In genomic region chr11:119641991-119642745, GRCh38 we compare ENCODE assay signal across 8 cellular contexts.
DNase-seq lines count a peak whose midpoint lies in the region; ATAC-seq, FAIRE-seq and TF ChIP-seq lines count a peak whose summit lies in the region.

No MANE protein-coding gene starts in this region.

- no peak for TF ChIP-seq POLR2A in GM12891 (IDR thresholded peaks at IDR 0.05; ENCODE audit: low read depth, low read length)

- no peak overlapping the region for H3K4me3 ChIP-seq in AG10803 (ENCODE audit: low read length)
- H3K4me3 ChIP-seq in small intestine (ENCODE audit: low read depth in 1 of 2, low read length in 2 of 2): no peak overlapping the region

- DNase-seq in AG10803 (ENCODE audit: low read depth) (no peak), NCI-H69 (lab: John Stamatoyannopoulos, UW) (peak; percentile 75), endothelial cell (ENCODE audit: low spot score) (no peak), small intestine (peak; percentile 47), NK-92 (lab: John Stamatoyannopoulos, UW; ENCODE audit: unreplicated experiment) (no peak), GM12891 (ENCODE audit: insufficient read length, low spot score) (no peak)

- no peak for ATAC-seq in HG03521 (IDR thresholded peaks at IDR 0.05; ENCODE audit: unreplicated experiment)

- peaks cover 11% of the 10 kb centered on the region for H3K27me3 Mint-ChIP-seq in endothelial cell (ENCODE audit: unreplicated experiment)

- H3K36me3 ChIP-seq in small intestine (ENCODE audit: control insufficient read depth in 2 of 2, insufficient read depth in 2 of 2, low read length in 2 of 2): no peaks in the 10 kb centered on the region

- H3K9me3 Mint-ChIP-seq in endothelial cell (ENCODE audit: unreplicated experiment): no peaks in the 10 kb centered on the region

- TF ChIP-seq CTCF in AG10803 (conservative IDR thresholded peaks at IDR 0.05; ENCODE audit: low read length) (peak; percentile 47), GM12872 (IDR thresholded peaks at IDR 0.05; ENCODE audit: insufficient read depth, low read depth, low read length) (peak; percentile 76), endothelial cell (IDR thresholded peaks at IDR 0.05; ENCODE audit: unreplicated experiment) (peak; percentile 64)

- H3K27ac Mint-ChIP-seq in endothelial cell (ENCODE audit: unreplicated experiment): no peak overlapping the region

- WGBS in small intestine, 3 donors: 52 to 64% (median 55%) methylated on average over 11 of the region's 12 CpGs

- no peaks in the 10 kb centered on the region for H3K4me1 ChIP-seq in small intestine (ENCODE audit: control insufficient read depth in 2 of 2, insufficient read depth in 1 of 2, low read depth in 1 of 2, low read length in 1 of 2)

- H3K27ac ChIP-seq in small intestine (ENCODE audit: low read depth in 1 of 2, low read length in 1 of 2): no peak overlapping the region

- no peaks in the 10 kb centered on the region for H3K9me3 ChIP-seq in small intestine (ENCODE audit: control insufficient read depth, low read depth)

- H3K27me3 ChIP-seq in small intestine (ENCODE audit: control insufficient read depth in 2 of 2, insufficient read depth in 2 of 2, low read length in 2 of 2): no peaks in the 10 kb centered on the region

- H3K4me1 Mint-ChIP-seq in endothelial cell (ENCODE audit: unreplicated experiment): no peaks in the 10 kb centered on the region

- no peak overlapping the region for H3K4me3 Mint-ChIP-seq in endothelial cell (ENCODE audit: unreplicated experiment)

- FAIRE-seq in small intestine (lab: Jason Lieb, UNC) (no peak), GM12891 (lab: Jason Lieb, UNC) (no peak)

- H3K36me3 Mint-ChIP-seq in endothelial cell (ENCODE audit: low read depth, unreplicated experiment): peaks cover 1% of the 10 kb centered on the region

TF ChIP-seq in GM12891, 5 proteins besides CTCF, POLR2A, EP300 and RAD21:
- TF ChIP-seq SPI1 (IDR thresholded peaks at IDR 0.05; ENCODE audit: low read depth, low read length): no peak
- TF ChIP-seq POLR2AphosphoS5 (IDR thresholded peaks at IDR 0.05; ENCODE audit: low read depth, low read length): no peak
- TF ChIP-seq PAX5 (IDR thresholded peaks at IDR 0.05; ENCODE audit: insufficient read depth, low read length, severe bottlenecking): no peak
- no peak for TF ChIP-seq POU2F2 (IDR thresholded peaks at IDR 0.05; ENCODE audit: low read depth, low read length)
- TF ChIP-seq TAF1 (IDR thresholded peaks at IDR 0.05; ENCODE audit: low read depth, low read length): no peak

Comparison
In these comparisons a context has a peak if more than half of its experiments do, and no peak if none do; other contexts are left out.
1. DNase-seq: peak in NCI-H69 (single experiment) and small intestine (single experiment); none in AG10803 (single experiment), endothelial cell (single experiment), NK-92 (single experiment) and GM12891 (single experiment).
2. Peak in every context shown above with its lines, with median percentiles within 50 percentile points of each other: CTCF ChIP-seq.